ENCODE assay signal across 8 cellular contexts in the genomic region with DNA sequence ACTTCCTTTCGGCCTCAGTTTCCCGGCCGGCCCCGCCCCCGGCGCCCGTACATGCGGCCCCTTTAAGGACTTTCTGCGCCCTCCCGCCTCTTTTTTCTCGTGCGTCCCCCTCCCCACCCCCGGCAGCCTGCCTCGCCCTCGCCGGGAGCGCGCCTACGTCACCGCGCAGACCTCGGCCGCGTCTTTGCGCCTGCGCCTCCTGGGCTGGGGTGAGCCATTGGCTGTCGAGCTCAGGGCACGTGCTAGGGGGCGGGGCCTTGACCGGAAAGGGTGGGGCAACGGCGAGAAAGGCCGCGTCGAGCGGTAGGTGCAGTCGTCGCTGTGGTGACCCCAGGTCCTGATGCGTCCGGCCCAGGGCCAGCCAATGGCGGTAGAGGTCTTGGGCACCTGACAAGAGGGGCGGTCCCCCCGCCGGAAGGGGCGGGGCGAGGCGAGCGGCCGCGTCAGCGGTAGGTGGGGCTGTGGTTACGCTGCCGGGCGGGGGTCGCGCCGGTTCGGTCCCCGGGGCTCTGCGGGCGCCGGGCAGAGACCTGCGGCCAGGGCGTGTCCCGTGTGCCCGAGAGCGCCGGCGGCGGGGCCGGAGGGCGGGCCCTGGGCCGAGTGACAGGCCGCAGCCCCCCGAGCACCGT. TPM values are rescaled to one million over a fixed set of nuclear protein-coding genes. Genes with fewer than 3 reads are reported as not detected.
DNase-seq lines count a peak whose midpoint lies in the region; ATAC-seq lines count a peak whose summit lies in the region.

A gene with protein sequence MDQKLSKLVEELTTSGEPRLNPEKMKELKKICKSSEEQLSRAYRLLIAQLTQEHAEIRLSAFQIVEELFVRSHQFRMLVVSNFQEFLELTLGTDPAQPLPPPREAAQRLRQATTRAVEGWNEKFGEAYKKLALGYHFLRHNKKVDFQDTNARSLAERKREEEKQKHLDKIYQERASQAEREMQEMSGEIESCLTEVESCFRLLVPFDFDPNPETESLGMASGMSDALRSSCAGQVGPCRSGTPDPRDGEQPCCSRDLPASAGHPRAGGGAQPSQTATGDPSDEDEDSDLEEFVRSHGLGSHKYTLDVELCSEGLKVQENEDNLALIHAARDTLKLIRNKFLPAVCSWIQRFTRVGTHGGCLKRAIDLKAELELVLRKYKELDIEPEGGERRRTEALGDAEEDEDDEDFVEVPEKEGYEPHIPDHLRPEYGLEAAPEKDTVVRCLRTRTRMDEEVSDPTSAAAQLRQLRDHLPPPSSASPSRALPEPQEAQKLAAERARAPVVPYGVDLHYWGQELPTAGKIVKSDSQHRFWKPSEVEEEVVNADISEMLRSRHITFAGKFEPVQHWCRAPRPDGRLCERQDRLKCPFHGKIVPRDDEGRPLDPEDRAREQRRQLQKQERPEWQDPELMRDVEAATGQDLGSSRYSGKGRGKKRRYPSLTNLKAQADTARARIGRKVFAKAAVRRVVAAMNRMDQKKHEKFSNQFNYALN (plus strand): TSS at position 428 of the 629 bp plus-strand sequence. CDS start 884 bp downstream, outside the sequence.

- ATAC-seq in GM21360 (IDR thresholded peaks at IDR 0.05; ENCODE audit: unreplicated experiment) (peak; percentile 89), memory B cell (ENCODE audit: low read depth) (peak; percentile 89)
- ATAC-seq in effector memory CD8-positive, alpha-beta T cell (replicated peaks) = peak; percentile 89

- H3K27me3 Mint-ChIP-seq in effector memory CD8-positive, alpha-beta T cell = no peaks in the 10 kb centered on the region
- no peaks in the 10 kb centered on the region for H3K27me3 Mint-ChIP-seq in memory B cell

- peaks cover 28 to 36% of the 10 kb centered on the region in 2 donors for H3K4me1 Mint-ChIP-seq in effector memory CD8-positive, alpha-beta T cell (ENCODE audit: low read depth in 2 of 2)
- H3K4me1 Mint-ChIP-seq in memory B cell = peaks cover 22% of the 10 kb centered on the region

- H3K27ac Mint-ChIP-seq in effector memory CD8-positive, alpha-beta T cell = peak within 1 kb of the TSS; percentile 90 to 91
- peak within 1 kb of the TSS; percentile 91 for H3K27ac Mint-ChIP-seq in memory B cell

- no peaks in the 10 kb centered on the region for H3K9me3 Mint-ChIP-seq in effector memory CD8-positive, alpha-beta T cell
- H3K9me3 Mint-ChIP-seq in memory B cell = no peaks in the 10 kb centered on the region

- H3K36me3 Mint-ChIP-seq in effector memory CD8-positive, alpha-beta T cell (ENCODE audit: insufficient read depth) = peaks cover 9% of the 10 kb centered on the region
- H3K36me3 Mint-ChIP-seq in memory B cell = peaks cover 2% of the 10 kb centered on the region

- DNase-seq in COLO668 (lab: John Stamatoyannopoulos, UW; ENCODE audit: unreplicated experiment) = peak; percentile 99
- peak; percentile 99 for DNase-seq in HT1080 (ENCODE audit: low read depth)
- DNase-seq in NOMO-1 treated with DMSO at 0.1 percent for 48 hours (lab: John Stamatoyannopoulos, UW; ENCODE audit: unreplicated experiment) = peak; percentile 98
- peak; percentile 100 for DNase-seq in activated CD8-positive, alpha-beta memory T cell treated with anti-CD3 and anti-CD28 coated beads for 4 hours (ENCODE audit: low read depth in 2 of 2)
- DNase-seq in effector memory CD8-positive, alpha-beta T cell = peak; percentile 100
- DNase-seq in memory B cell (ENCODE audit: low spot score in 2 of 2) = peak; percentile 99 to 100
- peak; percentile 100 for DNase-seq in stimulated activated CD8-positive, alpha-beta memory T cell treated with anti-CD3 and anti-CD28 coated beads, Interleukin-12 subunit alpha, Interleukin-12 subunit beta, amount 100 ng/mL, for 24 hours (ENCODE audit: extremely low read depth)

- H3K4me3 Mint-ChIP-seq in effector memory CD8-positive, alpha-beta T cell = peak within 1 kb of the TSS; percentile 86 to 87
- H3K4me3 Mint-ChIP-seq in memory B cell = peak within 1 kb of the TSS; percentile 90

RNA-seq across cellular contexts. Expression of the gene that starts here (rescaled TPM):
- total RNA-seq in HT1080 (2014; rRNA removed; shearing (Covaris generic)) = 4.6 and 7.1 TPM in 2 replicates
- 5.0 and 5.8 TPM in 2 replicates for polyA plus RNA-seq in HT1080 (2015; cell fraction: cytosol; rRNA removed)
- 46.5 and 48.7 TPM in 2 replicates for polyA plus RNA-seq in HT1080 (2015; cell fraction: nucleus; rRNA removed)

Comparison
In these comparisons a context has a peak if more than half of its experiments do, and no peak if none do; other contexts are left out.
1. Peak in every context shown above with its lines: DNase-seq and ATAC-seq.